Comparison of ENCODE assay signal across 8 cellular contexts in genomic region chr14:74038015-74038859, GRCh38. TPM values are rescaled to one million over a fixed set of nuclear protein-coding genes. Genes with fewer than 3 reads are reported as not detected.
DNase-seq lines count a peak whose midpoint lies in the region; ATAC-seq and TF ChIP-seq lines count a peak whose summit lies in the region.

No MANE protein-coding gene starts in this region.

- no peaks in the 10 kb centered on the region for H3K79me2 ChIP-seq in OCI-LY1 (ENCODE audit: insufficient read depth, low read length)

- peak; percentile 72 for TF ChIP-seq RAD21 in Ishikawa (IDR thresholded peaks at IDR 0.05; ENCODE audit: low read depth)

- H3K9me3 ChIP-seq in OCI-LY1 (ENCODE audit: low read length) (no peaks in the 10 kb centered on the region), colonic mucosa (no peaks in the 10 kb centered on the region)

- H3F3A ChIP-seq in OCI-LY1 (ENCODE audit: insufficient read depth, low read length) = no peaks in the 10 kb centered on the region

- H3K4me2 ChIP-seq in OCI-LY1 (ENCODE audit: low read length) = no peak overlapping the region

- H4K20me1 ChIP-seq in OCI-LY1 (ENCODE audit: insufficient read depth, low read length) = no peaks in the 10 kb centered on the region

- DNase-seq in DMS79 treated with DMSO at 0.1 percent for 48 hours (lab: John Stamatoyannopoulos, UW) (peak; percentile 79), colonic mucosa (no peak), midbrain (lab: John Stamatoyannopoulos, UW) (peak; percentile 43)
- DNase-seq in activated CD8-positive, alpha-beta memory T cell treated with anti-CD3 and anti-CD28 coated beads, Interleukin-2, amount 50 U/mL, for 4 hours = no peak

- no peak overlapping the region for H2AFZ ChIP-seq in OCI-LY1 (ENCODE audit: low read length)

- H3K27ac ChIP-seq in OCI-LY1 (ENCODE audit: low read depth, low read length, poor library complexity, severe bottlenecking) (no peak overlapping the region), colonic mucosa (no peak overlapping the region)

- TF ChIP-seq EP300 in Ishikawa (IDR thresholded peaks at IDR 0.05; ENCODE audit: borderline replicate concordance) = no peak

- H3K36me3 ChIP-seq in OCI-LY1 (ENCODE audit: insufficient read depth, low read length) = no peaks in the 10 kb centered on the region
- H3K36me3 ChIP-seq in colonic mucosa = no peaks in the 10 kb centered on the region

- no peak overlapping the region for H3K9ac ChIP-seq in OCI-LY1 (ENCODE audit: low read length)
- H3K9ac ChIP-seq in colonic mucosa (ENCODE audit: low read depth in 2 of 2, low read length in 2 of 2) = no peak overlapping the region

- H3K9me2 ChIP-seq in OCI-LY1 (ENCODE audit: low read depth, low read length) = no peaks in the 10 kb centered on the region

- H3K27me3 ChIP-seq in OCI-LY1 (ENCODE audit: insufficient read depth, low read length) (no peaks in the 10 kb centered on the region), colonic mucosa (no peaks in the 10 kb centered on the region)

- TF ChIP-seq CTCF in OCI-LY1 (IDR thresholded peaks at IDR 0.05; ENCODE audit: low read length) = peak; percentile 78
- peak; percentile 59 for TF ChIP-seq CTCF in colonic mucosa (IDR thresholded peaks at IDR 0.05)

- intact Hi-C loops in colonic mucosa (cut with DNase I) = no loop called here

- no peak overlapping the region for H3K4me3 ChIP-seq in OCI-LY1 (ENCODE audit: low read depth, low read length, poor library complexity, severe bottlenecking)
- H3K4me3 ChIP-seq in colonic mucosa = no peak overlapping the region

- H3K4me1 ChIP-seq in OCI-LY1 (ENCODE audit: insufficient read depth, low read length, severe bottlenecking) (no peaks in the 10 kb centered on the region), colonic mucosa (no peaks in the 10 kb centered on the region)

- ATAC-seq in HG03457 (IDR thresholded peaks at IDR 0.05; ENCODE audit: unreplicated experiment) (no peak), GM21619 (IDR thresholded peaks at IDR 0.05; ENCODE audit: unreplicated experiment) (no peak)

TF ChIP-seq in Ishikawa, 13 proteins besides CTCF, POLR2A, EP300 and RAD21:
- TF ChIP-seq CEBPB (IDR thresholded peaks at IDR 0.05) = no peak
- no peak for TF ChIP-seq YY1 (IDR thresholded peaks at IDR 0.05; ENCODE audit: low read depth)
- TF ChIP-seq REST (IDR thresholded peaks at IDR 0.05; ENCODE audit: low read depth) = no peak
- TF ChIP-seq TEAD4 (IDR thresholded peaks at IDR 0.05) = no peak
- TF ChIP-seq TCF12 (IDR thresholded peaks at IDR 0.05; ENCODE audit: low read depth) = no peak
- TF ChIP-seq FOXM1 (IDR thresholded peaks at IDR 0.05; ENCODE audit: borderline replicate concordance, low read depth) = no peak
- no peak for TF ChIP-seq USF1 (IDR thresholded peaks at IDR 0.05)
- TF ChIP-seq EGR1 (IDR thresholded peaks at IDR 0.05) = no peak
- TF ChIP-seq TAF1 (IDR thresholded peaks at IDR 0.05; ENCODE audit: low read depth) = no peak
- no peak for TF ChIP-seq MAX (IDR thresholded peaks at IDR 0.05)
- TF ChIP-seq NFIC (IDR thresholded peaks at IDR 0.05) = no peak

RNA-seq across cellular contexts. Expression of gene BBOF1, which starts 19.1 kb away (rescaled TPM):
- total RNA-seq in colonic mucosa = 1 to 10 TPM; 1.4 to 2.8 TPM

RNA-seq across cellular contexts. Expression of gene ENTPD5, which starts 19.1 kb away (rescaled TPM):
- total RNA-seq in colonic mucosa = 100 to 1,000 TPM; 130 to 153 TPM

RNA-seq across cellular contexts. Expression of gene ALDH6A1, which starts 46.0 kb away (rescaled TPM):
- 10 to 100 TPM; 29.6 to 47.9 TPM for total RNA-seq in colonic mucosa

RNA-seq across cellular contexts. Expression of gene LIN52, which starts 46.5 kb away (rescaled TPM):
- 1 to 10 TPM; 3.5 to 7.5 TPM for total RNA-seq in colonic mucosa

Comparison
In these comparisons a context has a peak if more than half of its experiments do, and no peak if none do; other contexts are left out.
1. DNase-seq: peak in DMS79 treated with DMSO at 0.1 percent for 48 hours (single experiment) and midbrain (single experiment); none in colonic mucosa (single experiment) and activated CD8-positive, alpha-beta memory T cell treated with anti-CD3 and anti-CD28 coated beads, Interleukin-2, amount 50 U/mL, for 4 hours (single experiment).